Comparison of ENCODE assay signal across 22 cellular contexts in genomic region chr12:39420043-39420442, GRCh38.
"Had no signal": no experiment of that assay in that cellular context is flagged by ENCODE, and none has a peak within 500 bp of the region (broad histone marks: within the 10 kb centered on the region; RNA-seq: fewer than 3 reads in every experiment).

No MANE protein-coding gene starts in this region.

- H3K4me1 ChIP-seq: ascending aorta, body of pancreas had no signal

- H3K4me2 ChIP-seq: KMS-11 had no signal

- ATAC-seq: activated CD8-positive, alpha-beta T cell treated with anti-CD3 and anti-CD28 coated beads, Interleukin-2, amount 10 ng/mL, durations not matched to agents 7 days and 5 days; activated naive CD4-positive, alpha-beta T cell treated with anti-CD3 and anti-CD28 coated beads, Interleukin-2, amount 50 U/mL, for 72 hours; activated naive CD8-positive, alpha-beta T cell treated with anti-CD3 and anti-CD28 coated beads, Interleukin-2, amount 50 U/mL, for 24 hours; body of pancreas; WTC11 had no signal

- H3K4me3 ChIP-seq: ascending aorta, body of pancreas, cardiac muscle cell had no signal

- H3K9ac ChIP-seq: KMS-11 had no signal

- DNase-seq: activated CD4-positive, alpha-beta T cell treated with anti-CD3 and anti-CD28 coated beads for 48 hours; activated CD4-positive, alpha-beta T cell treated with anti-CD3 and anti-CD28 coated beads, Interleukin-2, amount 50 U/mL, for 4 hours; activated CD4-positive, CD25-positive, alpha-beta regulatory T cell treated with anti-CD3 and anti-CD28 coated beads, Interleukin-2, amount 50 U/mL, for 72 hours; activated CD8-positive, alpha-beta memory T cell treated with anti-CD3 and anti-CD28 coated beads, Interleukin-2, amount 50 U/mL, for 48 hours; activated CD8-positive, alpha-beta T cell treated with anti-CD3 and anti-CD28 coated beads, Interleukin-2, amount 10 ng/mL, durations not matched to agents 7 days and 5 days; activated naive CD8-positive, alpha-beta T cell treated with anti-CD3 and anti-CD28 coated beads, Interleukin-2, amount 50 U/mL, for 24 hours; activated T-cell treated with anti-CD3 and anti-CD28 coated beads, Interleukin-2, amount 50 U/mL, for 1 hour; amniotic stem cell; body of pancreas; MM.1S; NCI-H1105 treated with DMSO at 0.1 percent for 48 hours; NCI-H1436 treated with DMSO at 0.1 percent for 48 hours; NCI-H187; NCI-H2081; NCI-H524; SHP77 treated with DMSO at 0.1 percent for 48 hours had no signal

- FAIRE-seq: RCC 7860 had no signal

- H3K9me3 ChIP-seq: ascending aorta, body of pancreas had no signal

- H3K36me3 ChIP-seq: ascending aorta, cardiac muscle cell had no signal

- H3K27me3 ChIP-seq: ascending aorta, body of pancreas, cardiac muscle cell had no signal

- H3K27ac ChIP-seq: ascending aorta, body of pancreas, cardiac muscle cell, KMS-11 had no signal
